In genomic region chr15:32388050-32388648, GRCh38 we compare ENCODE assay signal across 1 cellular context. TPM values are rescaled to one million over a fixed set of nuclear protein-coding genes. Genes with fewer than 3 reads are reported as not detected.
"Had no signal": no experiment of that assay in that cellular context is flagged by ENCODE, and none has a peak within 500 bp of the region (broad histone marks: within the 10 kb centered on the region; RNA-seq: fewer than 3 reads in every experiment).

No MANE protein-coding gene starts in this region.

RNA-seq across cellular contexts. Expression of gene GOLGA8K, which starts 14.9 kb away (rescaled TPM):
- total RNA-seq: epithelial cell of proximal tubule had no signal
